In the genomic region with DNA sequence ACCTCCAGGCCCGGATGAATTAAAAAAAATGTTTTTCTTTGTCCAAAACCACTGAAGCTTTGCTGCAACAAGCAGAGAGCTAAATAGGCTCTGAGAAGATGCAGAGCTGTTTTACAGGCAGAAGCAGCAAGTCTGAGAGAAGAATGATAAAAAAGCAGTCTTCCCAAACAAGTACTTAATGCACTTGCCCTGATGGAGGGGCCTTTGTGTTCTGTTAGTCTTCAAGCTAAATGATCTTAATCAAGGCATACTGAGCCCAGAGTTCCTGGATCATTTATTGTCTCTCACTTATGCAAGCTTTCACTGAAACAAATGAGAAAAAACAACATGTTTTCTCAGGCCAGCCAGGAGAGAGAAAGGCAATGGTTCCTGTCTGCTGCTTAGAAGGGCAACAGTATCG, we compare ENCODE assay signal across 30 cellular contexts.
"Had no signal": no experiment of that assay in that cellular context is flagged by ENCODE, and none has a peak within 500 bp of the region (broad histone marks: within the 10 kb centered on the region; RNA-seq: fewer than 3 reads in every experiment).

No MANE protein-coding gene starts in this region.

- H3K27ac ChIP-seq: adrenal gland, brain microvascular endothelial cell, coronary artery, dorsolateral prefrontal cortex, WERI-Rb-1 had no signal

- DNase-seq: activated B cell treated with CpG ODN at 0.5 μM for 24 hours; activated CD4-positive, alpha-beta memory T cell treated with anti-CD3 and anti-CD28 coated beads for 36 hours; activated CD4-positive, alpha-beta T cell treated with anti-CD3 and anti-CD28 coated beads for 48 hours; activated CD8-positive, alpha-beta memory T cell treated with anti-CD3 and anti-CD28 coated beads, Interleukin-2, amount 10 ng/mL, durations not matched to agents 7 days and 5 days; activated CD8-positive, alpha-beta memory T cell treated with anti-CD3 and anti-CD28 coated beads, Interleukin-2, amount 50 U/mL, for 4 hours; activated CD8-positive, alpha-beta T cell treated with anti-CD3 and anti-CD28 coated beads, Interleukin-2, amount 10 ng/mL, durations not matched to agents 7 days and 5 days; activated naive CD4-positive, alpha-beta T cell treated with anti-CD3 and anti-CD28 coated beads for 36 hours; activated naive CD8-positive, alpha-beta T cell treated with anti-CD3 and anti-CD28 coated beads for 36 hours; activated naive CD8-positive, alpha-beta T cell treated with anti-CD3 and anti-CD28 coated beads, Interleukin-2, amount 50 U/mL, for 24 hours; activated T-cell treated with anti-CD3 and anti-CD28 coated beads, Interleukin-2, amount 50 U/mL, for 1 hour; activated T-cell treated with anti-CD3 and anti-CD28 coated beads, Interleukin-2, amount 50 U/mL, for 48 hours; adrenal gland; brain microvascular endothelial cell; dorsolateral prefrontal cortex; effector memory CD4-positive, alpha-beta T cell; endodermal cell; foreskin fibroblast; head of caudate nucleus; T-helper 17 cell; T1000; WERI-Rb-1 had no signal

- H3K27me3 Mint-ChIP-seq: activated naive CD4-positive, alpha-beta T cell treated with anti-CD3 and anti-CD28 coated beads, Interleukin-2, amount 50 U/mL, for 24 hours; dendritic cell treated with granulocyte-macrophage colony-stimulating factor and Interleukin-4, amounts not matched to agents 40 ng/mL and 50 ng/mL, for 4 days had no signal

- H3K9me3 Mint-ChIP-seq: activated CD4-positive, alpha-beta memory T cell treated with anti-CD3 and anti-CD28 coated beads for 36 hours; activated naive CD4-positive, alpha-beta T cell treated with anti-CD3 and anti-CD28 coated beads for 36 hours; activated naive CD4-positive, alpha-beta T cell treated with anti-CD3 and anti-CD28 coated beads, Interleukin-2, amount 50 U/mL, for 24 hours; activated naive CD8-positive, alpha-beta T cell treated with anti-CD3 and anti-CD28 coated beads for 36 hours; activated naive CD8-positive, alpha-beta T cell treated with anti-CD3 and anti-CD28 coated beads, Interleukin-2, amount 50 U/mL, for 24 hours; activated T-helper 1 cell treated with anti-CD3 and anti-CD28 coated beads, Interleukin-12 subunit alpha, Interleukin-12 subunit beta, Interleukin-2, Interleukin-4 antibody, amounts not matched to agents 30 ng/mL and 10 ng/mL and 1 ng/mL, durations not matched to agents 14 hours and 24 hours and 36 hours; activated T-helper 2 cell treated with anti-CD3 and anti-CD28 coated beads, Interferon-gamma antibody, Interleukin-2, Interleukin-4, amounts not matched to agents 10 μg/mL and 5 μg/mL and 100 μg/mL, durations not matched to agents 14 hours and 24 hours and 36 hours; central memory CD8-positive, alpha-beta T cell; endodermal cell; T-helper 2 cell treated with Interferon-gamma antibody and Interleukin-4, amounts not matched to agents 5 μg/mL and 100 μg/mL, for 36 hours had no signal

- H3K4me3 Mint-ChIP-seq: activated B cell treated with CpG ODN at 0.5 μM for 24 hours; activated CD4-positive, alpha-beta memory T cell treated with anti-CD3 and anti-CD28 coated beads for 36 hours; activated CD8-positive, alpha-beta memory T cell treated with anti-CD3 and anti-CD28 coated beads, Interleukin-2, amount 10 ng/mL, durations not matched to agents 7 days and 5 days; activated CD8-positive, alpha-beta T cell treated with anti-CD3 and anti-CD28 coated beads, Interleukin-2, amount 10 ng/mL, durations not matched to agents 7 days and 5 days; activated naive CD4-positive, alpha-beta T cell treated with anti-CD3 and anti-CD28 coated beads for 36 hours; activated naive CD4-positive, alpha-beta T cell treated with anti-CD3 and anti-CD28 coated beads, Interleukin-2, amount 50 U/mL, for 24 hours; activated naive CD8-positive, alpha-beta T cell treated with anti-CD3 and anti-CD28 coated beads for 36 hours; activated naive CD8-positive, alpha-beta T cell treated with anti-CD3 and anti-CD28 coated beads, Interleukin-2, amount 50 U/mL, for 24 hours; activated T-helper 1 cell treated with anti-CD3 and anti-CD28 coated beads, Interleukin-12 subunit alpha, Interleukin-12 subunit beta, Interleukin-2, Interleukin-4 antibody, amounts not matched to agents 30 ng/mL and 10 ng/mL and 1 ng/mL, durations not matched to agents 14 hours and 24 hours and 36 hours; central memory CD8-positive, alpha-beta T cell; dendritic cell treated with granulocyte-macrophage colony-stimulating factor and Interleukin-4, amounts not matched to agents 40 ng/mL and 50 ng/mL, for 4 days; endodermal cell; T-helper 17 cell; T-helper 2 cell treated with Interferon-gamma antibody and Interleukin-4, amounts not matched to agents 5 μg/mL and 100 μg/mL, for 36 hours had no signal

- H3K9me3 ChIP-seq: adrenal gland had no signal

- H3K27ac Mint-ChIP-seq: activated B cell treated with CpG ODN at 0.5 μM for 24 hours; activated CD4-positive, alpha-beta memory T cell treated with anti-CD3 and anti-CD28 coated beads for 36 hours; activated CD8-positive, alpha-beta memory T cell treated with anti-CD3 and anti-CD28 coated beads, Interleukin-2, amount 10 ng/mL, durations not matched to agents 7 days and 5 days; activated CD8-positive, alpha-beta T cell treated with anti-CD3 and anti-CD28 coated beads, Interleukin-2, amount 10 ng/mL, durations not matched to agents 7 days and 5 days; activated naive CD4-positive, alpha-beta T cell treated with anti-CD3 and anti-CD28 coated beads for 36 hours; activated naive CD4-positive, alpha-beta T cell treated with anti-CD3 and anti-CD28 coated beads, Interleukin-2, amount 50 U/mL, for 24 hours; activated naive CD8-positive, alpha-beta T cell treated with anti-CD3 and anti-CD28 coated beads for 36 hours; activated naive CD8-positive, alpha-beta T cell treated with anti-CD3 and anti-CD28 coated beads, Interleukin-2, amount 50 U/mL, for 24 hours; activated T-helper 1 cell treated with anti-CD3 and anti-CD28 coated beads, Interleukin-12 subunit alpha, Interleukin-12 subunit beta, Interleukin-2, Interleukin-4 antibody, amounts not matched to agents 30 ng/mL and 10 ng/mL and 1 ng/mL, durations not matched to agents 14 hours and 24 hours and 36 hours; activated T-helper 2 cell treated with anti-CD3 and anti-CD28 coated beads, Interferon-gamma antibody, Interleukin-2, Interleukin-4, amounts not matched to agents 10 μg/mL and 5 μg/mL and 100 μg/mL, durations not matched to agents 14 hours and 24 hours and 36 hours; dendritic cell treated with granulocyte-macrophage colony-stimulating factor and Interleukin-4, amounts not matched to agents 40 ng/mL and 50 ng/mL, for 4 days; T-helper 17 cell; T-helper 2 cell treated with Interferon-gamma antibody and Interleukin-4, amounts not matched to agents 5 μg/mL and 100 μg/mL, for 36 hours had no signal

- H3K4me1 ChIP-seq: adrenal gland had no signal

- H3K27me3 ChIP-seq: adrenal gland, brain microvascular endothelial cell had no signal

- H3K36me3 ChIP-seq: adrenal gland, brain microvascular endothelial cell, WERI-Rb-1 had no signal

- H3K4me3 ChIP-seq: adrenal gland, coronary artery, dorsolateral prefrontal cortex had no signal

- ATAC-seq: activated CD4-positive, CD25-positive, alpha-beta regulatory T cell treated with anti-CD3 and anti-CD28 coated beads, Interleukin-2, amount 50 U/mL, for 24 hours; activated CD8-positive, alpha-beta memory T cell treated with anti-CD3 and anti-CD28 coated beads, Interleukin-2, amount 10 ng/mL, durations not matched to agents 7 days and 5 days; activated CD8-positive, alpha-beta T cell treated with anti-CD3 and anti-CD28 coated beads, Interleukin-2, amount 10 ng/mL, durations not matched to agents 7 days and 5 days; activated naive CD8-positive, alpha-beta T cell treated with anti-CD3 and anti-CD28 coated beads, Interleukin-2, amount 50 U/mL, for 24 hours; esophagus mucosa; T-helper 17 cell had no signal

- H3K36me3 Mint-ChIP-seq: activated CD4-positive, alpha-beta memory T cell treated with anti-CD3 and anti-CD28 coated beads for 36 hours; activated CD8-positive, alpha-beta memory T cell treated with anti-CD3 and anti-CD28 coated beads, Interleukin-2, amount 10 ng/mL, durations not matched to agents 7 days and 5 days; activated naive CD4-positive, alpha-beta T cell treated with anti-CD3 and anti-CD28 coated beads, Interleukin-2, amount 50 U/mL, for 24 hours; activated naive CD8-positive, alpha-beta T cell treated with anti-CD3 and anti-CD28 coated beads for 36 hours had no signal

- H3K4me1 Mint-ChIP-seq: activated B cell treated with CpG ODN at 0.5 μM for 24 hours; activated CD8-positive, alpha-beta memory T cell treated with anti-CD3 and anti-CD28 coated beads, Interleukin-2, amount 10 ng/mL, durations not matched to agents 7 days and 5 days; activated naive CD4-positive, alpha-beta T cell treated with anti-CD3 and anti-CD28 coated beads, Interleukin-2, amount 50 U/mL, for 24 hours; activated naive CD8-positive, alpha-beta T cell treated with anti-CD3 and anti-CD28 coated beads for 36 hours; activated naive CD8-positive, alpha-beta T cell treated with anti-CD3 and anti-CD28 coated beads, Interleukin-2, amount 50 U/mL, for 24 hours; central memory CD8-positive, alpha-beta T cell; T-helper 17 cell had no signal
